33 cellular contexts compared by ENCODE assay signal in the genomic region with DNA sequence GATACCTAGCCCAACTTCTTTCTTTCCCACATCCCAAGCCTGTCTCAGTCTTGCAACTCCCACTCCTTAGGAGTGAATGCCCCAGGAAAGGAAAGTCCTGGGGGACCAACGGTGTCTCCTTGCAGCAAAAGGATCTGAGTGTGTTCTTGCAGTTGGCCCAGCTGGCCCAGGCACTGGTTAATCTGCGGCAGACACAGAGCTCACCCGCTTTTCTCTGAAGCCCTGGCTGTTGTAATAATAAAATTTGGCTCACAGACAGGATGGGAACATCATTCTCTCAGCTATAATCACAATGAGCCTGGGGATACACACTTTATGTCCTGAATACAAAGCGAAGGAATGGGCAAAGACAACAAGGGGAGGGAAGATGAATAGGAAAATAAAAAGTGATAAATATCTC.
DNase-seq lines count a peak whose midpoint lies in the region; ATAC-seq and TF ChIP-seq lines count a peak whose summit lies in the region.
"Had no signal": no experiment of that assay in that cellular context is flagged by ENCODE, and none has a peak within 500 bp of the region (broad histone marks: within the 10 kb centered on the region; RNA-seq: fewer than 3 reads in every experiment).

No MANE protein-coding gene starts in this region.

- H3K27me3 ChIP-seq in neural progenitor cell, result no peaks in the 10 kb centered on the region
- peaks cover 0 to 2% (median 0%) of the 10 kb centered on the region in 3 donors for H3K27me3 ChIP-seq in psoas muscle (ENCODE audit: insufficient read depth in 3 of 3, low read length in 2 of 3)
- no peaks in the 10 kb centered on the region for H3K27me3 ChIP-seq in tibial artery
- H3K27me3 ChIP-seq: suprapubic skin, uterus had no signal

- no peak overlapping the region for H3K4me3 ChIP-seq in neural progenitor cell
- H3K4me3 ChIP-seq in psoas muscle, result no peak overlapping the region
- no peak overlapping the region for H3K4me3 ChIP-seq in tibial artery
- H3K4me3 ChIP-seq: A549, heart left ventricle, lower lobe of right lung, suprapubic skin, uterus had no signal

- peak; percentile 65 for DNase-seq in AG08395 (ENCODE audit: low spot score)
- DNase-seq in HCEC 1CT, result peak; percentile 13
- DNase-seq in fibroblast of gingiva (ENCODE audit: low read depth), result peak; percentile 74
- no peak for DNase-seq in neural progenitor cell (ENCODE audit: low spot score)
- no peak for DNase-seq in NOMO-1 (lab: John Stamatoyannopoulos, UW; ENCODE audit: unreplicated experiment in 2 of 2)
- DNase-seq in psoas muscle, result no peak
- DNase-seq in tibial artery, result no peak
- DNase-seq: activated CD4-positive, alpha-beta T cell treated with anti-CD3 and anti-CD28 coated beads, Interleukin-2, amount 50 U/mL, for 1 hour; activated gamma-delta T cell treated with Interleukin-2 at 50 U/mL for 16 hours; activated T-cell treated with anti-CD3 and anti-CD28 coated beads, Interleukin-2, amount 50 U/mL, for 4 hours; C1 segment of cervical spinal cord; central memory CD4-positive, alpha-beta T cell; COR-L47; dermis blood vessel endothelial cell; DMS79; heart left ventricle; KG1; lower lobe of right lung; MM.1S; NCI-H1417 treated with DMSO at 0.1 percent for 48 hours; NCI-H2107; NCI-H446; SHP77; stimulated activated CD4-positive, alpha-beta T cell treated with anti-CD3 and anti-CD28 coated beads, Interleukin-15, amount 100 ng/mL, for 24 hours; stimulated activated naive B cell treated with anti-CD40 and anti-IgM and Interleukin-4, amounts not matched to agents 10 μg/mL and 1 μg/mL and 100 μg/mL, for 72 hours; T-helper 9 cell; uterus had no signal

- H3K4me2 ChIP-seq in neural progenitor cell, result no peak overlapping the region
- H3K4me2 ChIP-seq: A549 had no signal

- H3K4me1 ChIP-seq in neural progenitor cell (no peaks in the 10 kb centered on the region), psoas muscle (no peaks in the 10 kb centered on the region), tibial artery (peaks cover 0 to 11% (median 0%) of the 10 kb centered on the region in 4 donors)
- H3K4me1 ChIP-seq: A549, heart left ventricle, lower lobe of right lung, suprapubic skin, uterus had no signal

- H3K27ac Mint-ChIP-seq in neural progenitor cell, result no peak overlapping the region
- H3K27ac Mint-ChIP-seq: progenitor cell of endocrine pancreas; stimulated activated naive B cell treated with anti-CD40 and anti-IgM and Interleukin-4, amounts not matched to agents 10 μg/mL and 1 μg/mL and 100 μg/mL, for 72 hours had no signal

- ATAC-seq in psoas muscle, result no peak
- ATAC-seq in GM21390 (IDR thresholded peaks at IDR 0.05; ENCODE audit: unreplicated experiment), result no peak
- ATAC-seq: A549; activated T-cell treated with anti-CD3 and anti-CD28 coated beads, Interleukin-2, amount 50 U/mL, for 4 hours; HCT116; heart left ventricle; lower lobe of right lung; stimulated activated naive B cell treated with anti-CD40 and anti-IgM and Interleukin-4, amounts not matched to agents 10 μg/mL and 1 μg/mL and 100 μg/mL, for 72 hours had no signal

- no peaks in the 10 kb centered on the region for H3K79me2 ChIP-seq in neural progenitor cell (ENCODE audit: low read depth)

- intact Hi-C loops in psoas muscle (cut with DNase I) (loop anchor here in 1 of 2 donors (10.0 kb wide), 1 partner anchor 1800 kb away; no protein-coding TSS in a partner anchor), tibial artery (cut with DNase I; ENCODE audit: low total_unique reads) (no loop called here)

- H3F3A ChIP-seq in neural progenitor cell (ENCODE audit: low read depth), result no peaks in the 10 kb centered on the region

- H3K9ac ChIP-seq in neural progenitor cell, result no peak overlapping the region

- H3K27ac ChIP-seq in neural progenitor cell (no peak overlapping the region), psoas muscle (no peak overlapping the region), tibial artery (no peak overlapping the region)
- H3K27ac ChIP-seq: A549, heart left ventricle, lower lobe of right lung, suprapubic skin, uterus, VCaP had no signal

- peaks cover 2% of the 10 kb centered on the region for H3K4me1 Mint-ChIP-seq in neural progenitor cell
- H3K4me1 Mint-ChIP-seq: stimulated activated naive B cell treated with anti-CD40 and anti-IgM and Interleukin-4, amounts not matched to agents 10 μg/mL and 1 μg/mL and 100 μg/mL, for 72 hours had no signal

- H3K36me3 Mint-ChIP-seq in neural progenitor cell, result peaks cover 3% of the 10 kb centered on the region
- H3K36me3 Mint-ChIP-seq: stimulated activated naive B cell treated with anti-CD40 and anti-IgM and Interleukin-4, amounts not matched to agents 10 μg/mL and 1 μg/mL and 100 μg/mL, for 72 hours had no signal

- 37 to 54% (median 43%) methylated on average over 4 of the region's 4 CpGs for WGBS in psoas muscle, 3 donors

- no peaks in the 10 kb centered on the region for H3K9me3 ChIP-seq in neural progenitor cell (ENCODE audit: low read depth)
- H3K9me3 ChIP-seq in psoas muscle, result no peaks in the 10 kb centered on the region
- H3K9me3 ChIP-seq in tibial artery, result no peaks in the 10 kb centered on the region
- H3K9me3 ChIP-seq: A549, heart left ventricle, lower lobe of right lung, suprapubic skin, uterus had no signal

- H4K20me1 ChIP-seq in neural progenitor cell (ENCODE audit: low read depth), result no peaks in the 10 kb centered on the region

- TF ChIP-seq CTCF in neural progenitor cell (IDR thresholded peaks at IDR 0.05), result no peak
- no peak for TF ChIP-seq CTCF in psoas muscle (IDR thresholded peaks at IDR 0.05)
- no peak for TF ChIP-seq CTCF in tibial artery (IDR thresholded peaks at IDR 0.05)

- peak overlapping the region; percentile 77 for H2AFZ ChIP-seq in neural progenitor cell (replicated peaks)

- peaks cover 4% of the 10 kb centered on the region for H3K27me3 Mint-ChIP-seq in neural progenitor cell (ENCODE audit: insufficient read depth, low read depth)
- H3K27me3 Mint-ChIP-seq: progenitor cell of endocrine pancreas had no signal

- H3K36me3 ChIP-seq in neural progenitor cell (no peaks in the 10 kb centered on the region), psoas muscle (ENCODE audit: insufficient read depth in 1 of 2, low read depth in 1 of 2) (no peaks in the 10 kb centered on the region), tibial artery (no peaks in the 10 kb centered on the region)
- H3K36me3 ChIP-seq: heart left ventricle, lower lobe of right lung, suprapubic skin, uterus had no signal

- peaks cover 5% of the 10 kb centered on the region for H3K9me3 Mint-ChIP-seq in neural progenitor cell
- H3K9me3 Mint-ChIP-seq: activated T-cell treated with anti-CD3 and anti-CD28 coated beads, Interleukin-2, amount 50 U/mL, for 4 hours; stimulated activated naive B cell treated with anti-CD40 and anti-IgM and Interleukin-4, amounts not matched to agents 10 μg/mL and 1 μg/mL and 100 μg/mL, for 72 hours had no signal

- no peak overlapping the region for H3K4me3 Mint-ChIP-seq in neural progenitor cell
- H3K4me3 Mint-ChIP-seq: activated T-cell treated with anti-CD3 and anti-CD28 coated beads, Interleukin-2, amount 50 U/mL, for 4 hours; stimulated activated naive B cell treated with anti-CD40 and anti-IgM and Interleukin-4, amounts not matched to agents 10 μg/mL and 1 μg/mL and 100 μg/mL, for 72 hours had no signal

Comparison
In these comparisons a context has a peak if more than half of its experiments do, and no peak if none do; other contexts are left out.
1. DNase-seq: peak in AG08395 (single experiment), HCEC 1CT (single experiment) and fibroblast of gingiva (single experiment); none in neural progenitor cell (single experiment), NOMO-1 (0 of 2), psoas muscle (0 of 2) and tibial artery (0 of 2).